In genomic region chr6:3263091-3263490, GRCh38 we compare ENCODE assay signal across 1 cellular context.
A peak's percentile ranks its signal among the peaks of the same experiment; 100 is the strongest.
TF ChIP-seq lines count a peak whose summit lies in the region.

No MANE protein-coding gene starts in this region.

TF ChIP-seq in K562, 482 proteins besides CTCF, POLR2A, EP300 and RAD21:
- TF ChIP-seq GATA2 (CRISPR knock-in tag; IDR thresholded peaks at IDR 0.05): peak; percentile 18; the same call in 1 of the 2 replicates
- TF ChIP-seq ZNF239 (CRISPR knock-in tag; IDR thresholded peaks at IDR 0.05): no peak
- TF ChIP-seq IRF9 (tag; IDR thresholded peaks at IDR 0.05): no peak
